ENCODE assay signal across 27 cellular contexts in genomic region chr7:82364048-82364447, GRCh38.
"Had no signal": no experiment of that assay in that cellular context is flagged by ENCODE, and none has a peak within 500 bp of the region (broad histone marks: within the 10 kb centered on the region; RNA-seq: fewer than 3 reads in every experiment).

No MANE protein-coding gene starts in this region.

- DNase-seq: activated B cell treated with CpG ODN at 0.5 μM for 24 hours; activated CD4-positive, alpha-beta memory T cell treated with anti-CD3 and anti-CD28 coated beads for 36 hours; activated CD4-positive, alpha-beta T cell treated with anti-CD3 and anti-CD28 coated beads for 4 hours; activated CD4-positive, alpha-beta T cell treated with anti-CD3 and anti-CD28 coated beads, Interleukin-2, amount 10 ng/mL, durations not matched to agents 24 days and 14 days; activated CD4-positive, alpha-beta T cell treated with anti-CD3 and anti-CD28 coated beads, Interleukin-2, amount 50 U/mL, for 1 hour; activated CD4-positive, alpha-beta T cell treated with anti-CD3 and anti-CD28 coated beads, Interleukin-2, amount 50 U/mL, for 4 hours; activated CD4-positive, CD25-positive, alpha-beta regulatory T cell treated with anti-CD3 and anti-CD28 coated beads, Interleukin-2, amount 50 U/mL, for 72 hours; activated CD8-positive, alpha-beta memory T cell treated with anti-CD3 and anti-CD28 coated beads, Interleukin-2, amount 50 U/mL, for 4 hours; activated CD8-positive, alpha-beta T cell treated with anti-CD3 and anti-CD28 coated beads for 36 hours; activated effector memory CD4-positive, alpha-beta T cell treated with Interleukin-2 at 50 U/mL for 16 hours; activated gamma-delta T cell; activated naive CD4-positive, alpha-beta T cell treated with anti-CD3 and anti-CD28 coated beads, Interleukin-2, amount 10 ng/mL, durations not matched to agents 7 days and 5 days; activated naive CD4-positive, alpha-beta T cell treated with Interleukin-2 at 50 U/mL for 16 hours; activated naive CD8-positive, alpha-beta T cell treated with anti-CD3 and anti-CD28 coated beads, Interleukin-2, amount 10 ng/mL, durations not matched to agents 7 days and 5 days; activated naive CD8-positive, alpha-beta T cell treated with anti-CD3 and anti-CD28 coated beads, Interleukin-2, amount 50 U/mL, for 24 hours; activated T-cell treated with anti-CD3 and anti-CD28 coated beads, Interleukin-2, amount 50 U/mL, for 24 hours; activated T-cell treated with anti-CD3 and anti-CD28 coated beads, Interleukin-2, amount 50 U/mL, for 48 hours; amygdala; anterior cingulate cortex; central memory CD4-positive, alpha-beta T cell; SW 1271; T-helper 1 cell; T-helper 2 cell; T-helper 9 cell had no signal

- H3K9me3 ChIP-seq: ascending aorta had no signal

- ATAC-seq: activated CD8-positive, alpha-beta T cell treated with anti-CD3 and anti-CD28 coated beads for 36 hours; activated naive CD8-positive, alpha-beta T cell treated with anti-CD3 and anti-CD28 coated beads, Interleukin-2, amount 50 U/mL, for 24 hours had no signal

- H3K36me3 ChIP-seq: ascending aorta, cardiac muscle cell had no signal

- H3K27me3 ChIP-seq: ascending aorta, cardiac muscle cell had no signal

- H3K4me3 ChIP-seq: ascending aorta, cardiac muscle cell had no signal

- H3K27ac ChIP-seq: ascending aorta, cardiac muscle cell, VCaP had no signal
